In genomic region chr3:69719723-69720122, GRCh38 we compare ENCODE assay signal across 21 cellular contexts. TPM values are rescaled to one million over a fixed set of nuclear protein-coding genes. Genes with fewer than 3 reads are reported as not detected.
DNase-seq lines count a peak whose midpoint lies in the region; ATAC-seq and TF ChIP-seq lines count a peak whose summit lies in the region.
"Had no signal": no experiment of that assay in that cellular context is flagged by ENCODE, and none has a peak within 500 bp of the region (broad histone marks: within the 10 kb centered on the region; RNA-seq: fewer than 3 reads in every experiment).

No MANE protein-coding gene starts in this region.

- no peak overlapping the region for H2BK15ac ChIP-seq in mesendoderm (replicated peaks; ENCODE audit: low read depth)

- H3K18ac ChIP-seq in mesendoderm (ENCODE audit: low read length): peak overlapping the region; percentile 51

- no peaks in the 10 kb centered on the region for H3K27me3 ChIP-seq in heart right ventricle
- H3K27me3 ChIP-seq in mesendoderm (ENCODE audit: insufficient read depth, low read length, poor library complexity): no peaks in the 10 kb centered on the region
- no peaks in the 10 kb centered on the region for H3K27me3 ChIP-seq in skeletal muscle tissue (ENCODE audit: control insufficient read depth in 3 of 3, insufficient read depth in 3 of 3, low read length in 3 of 3)
- H3K27me3 ChIP-seq: BLaER1, MG63 had no signal

- no peak for TF ChIP-seq CTCF in heart right ventricle (IDR thresholded peaks at IDR 0.05)
- TF ChIP-seq CTCF in RWPE1 (conservative IDR thresholded peaks at IDR 0.05; ENCODE audit: low read depth): no peak

- H3K79me1 ChIP-seq in mesendoderm (ENCODE audit: low read length): no peaks in the 10 kb centered on the region

- peak in 6 of 8 donors; percentile 33 to 83 (median 60) for ATAC-seq in heart right ventricle
- ATAC-seq: GM12878, HCT116 had no signal

- H3K23ac ChIP-seq in mesendoderm (ENCODE audit: low read length): no peak overlapping the region

- WGBS in heart right ventricle, 2 donors: 20 to 42% methylated on average over 2 of the region's 2 CpGs
- no CpG with 5 or more reads among the region's 2 CpGs for WGBS in mesendoderm (ENCODE audit: extremely low coverage, insufficient coverage, low lambda C conversion rate)

- H3K4me1 ChIP-seq in heart right ventricle (peaks cover 0 to 33% (median 11%) of the 10 kb centered on the region in 9 donors), mesendoderm (ENCODE audit: control insufficient read depth, low read depth, low read length) (peaks cover 9% of the 10 kb centered on the region), skeletal muscle tissue (ENCODE audit: control insufficient read depth in 3 of 3, insufficient read depth in 3 of 3, low read length in 3 of 3) (peaks cover 8 to 29% (median 20%) of the 10 kb centered on the region in 3 donors)
- H3K4me1 ChIP-seq: BLaER1 had no signal

- H4K8ac ChIP-seq in mesendoderm (ENCODE audit: low read depth, low read length): no peak overlapping the region

- no peak overlapping the region for H2BK120ac ChIP-seq in mesendoderm (ENCODE audit: low read depth, low read length)

- H3K36me3 ChIP-seq in heart right ventricle: no peaks in the 10 kb centered on the region
- H3K36me3 ChIP-seq in mesendoderm (ENCODE audit: control insufficient read depth, insufficient read depth, low read length): no peaks in the 10 kb centered on the region
- H3K36me3 ChIP-seq in skeletal muscle tissue (ENCODE audit: control insufficient read depth in 3 of 3, insufficient read depth in 3 of 3, low read length in 3 of 3): no peaks in the 10 kb centered on the region
- H3K36me3 ChIP-seq: BLaER1, MG63 had no signal

- H2BK5ac ChIP-seq in mesendoderm (ENCODE audit: low read length): no peak overlapping the region

- no peak overlapping the region for H3K56ac ChIP-seq in mesendoderm (ENCODE audit: low read length)

- no peak overlapping the region for H3K4me3 ChIP-seq in heart right ventricle
- H3K4me3 ChIP-seq in mesendoderm (ENCODE audit: low read length): no peak overlapping the region
- H3K4me3 ChIP-seq in skeletal muscle tissue (ENCODE audit: low read length in 3 of 3): no peak overlapping the region
- H3K4me3 ChIP-seq: BLaER1, GM12878, MG63, PC-9 had no signal

- H3K27ac ChIP-seq in heart right ventricle: peak overlapping the region in 5 of 10 donors; percentile 8 to 39 (median 34)
- H3K27ac ChIP-seq in mesendoderm (ENCODE audit: low read depth, low read length): no peak overlapping the region
- H3K27ac ChIP-seq in skeletal muscle tissue (ENCODE audit: low read depth, low read length): peak overlapping the region; percentile 74
- H3K27ac ChIP-seq in RWPE1: no peak overlapping the region
- H3K27ac ChIP-seq: BLaER1, PC-9 had no signal

- DNase-seq in OCI-M1 (lab: John Stamatoyannopoulos, UW): peak; percentile 57
- DNase-seq in heart right ventricle: no peak
- DNase-seq in mesendoderm: no peak
- DNase-seq in DMS79 treated with DMSO at 0.1 percent for 48 hours (lab: John Stamatoyannopoulos, UW): no peak
- no peak for DNase-seq in GDM1 (lab: John Stamatoyannopoulos, UW)
- no peak for DNase-seq in RWPE1 (ENCODE audit: low spot score)
- DNase-seq: CD4-positive, CD25-positive, alpha-beta regulatory T cell; KG1; MG63; NCI-H1694; NCI-H2029 treated with DMSO at 0.1 percent for 48 hours; NCI-H446 treated with DMSO at 0.1 percent for 48 hours; NCI-H526; NCI-H82; NK-92 treated with Interleukin-12 subunit alpha and Interleukin-12 subunit beta, amount 100 ng/mL, for 24 hours; PC-9; SHP77 treated with DMSO at 0.1 percent for 48 hours had no signal

- no peak overlapping the region for H2AK5ac ChIP-seq in mesendoderm (ENCODE audit: low read length)

- POLR2A ChIA-PET in RWPE1 (lab: Yijun Ruan, JAX; ENCODE audit: low non-redundant PET): no interaction called here

- H3K4ac ChIP-seq in mesendoderm (ENCODE audit: low read depth, low read length): no peak overlapping the region

- H4K5ac ChIP-seq in mesendoderm (ENCODE audit: low read length): no peak overlapping the region

- H3K4me2 ChIP-seq in mesendoderm (ENCODE audit: low read length): no peak overlapping the region
- H3K4me2 ChIP-seq: BLaER1, PC-9 had no signal

- H3K9me3 ChIP-seq in heart right ventricle (no peaks in the 10 kb centered on the region), skeletal muscle tissue (ENCODE audit: control insufficient read depth in 3 of 3, low read length in 3 of 3) (no peaks in the 10 kb centered on the region)
- H3K9me3 ChIP-seq: BLaER1, MG63 had no signal

- CTCF ChIA-PET in RWPE1 (lab: Yijun Ruan, JAX): no interaction called here

- no peaks in the 10 kb centered on the region for H3K79me2 ChIP-seq in mesendoderm (ENCODE audit: control insufficient read depth, insufficient read depth, low read length)

- H3K9ac ChIP-seq in mesendoderm (ENCODE audit: low read length) (no peak overlapping the region), skeletal muscle tissue (ENCODE audit: low read depth in 1 of 3, low read length in 3 of 3) (peak overlapping the region in 1 of 3 donors; percentile 2)
- H3K9ac ChIP-seq: BLaER1 had no signal

- intact Hi-C loops in heart right ventricle (cut with DNase I): no loop called here

RNA-seq across cellular contexts. Expression of gene MITF, which starts 19.5 kb away (rescaled TPM):
- total RNA-seq in heart right ventricle: 100 to 1,000 TPM in 1 of 10 donors, 10 to 100 TPM in 9; 53.7 to 101 (median 87.0) TPM
- 10 to 100 TPM; 15.1 to 24.3 TPM for polyA plus RNA-seq in heart right ventricle
- polyA plus RNA-seq in mesendoderm (2013, experiment 1 of 2): 1.1 TPM
- polyA plus RNA-seq in mesendoderm (2013, experiment 2 of 2): 1.1 TPM
- total RNA-seq in skeletal muscle tissue: 11.0 TPM
- polyA plus RNA-seq: CD4-positive, CD25-positive, alpha-beta regulatory T cell had no signal
